ENCODE assay signal across 11 cellular contexts in the genomic region with DNA sequence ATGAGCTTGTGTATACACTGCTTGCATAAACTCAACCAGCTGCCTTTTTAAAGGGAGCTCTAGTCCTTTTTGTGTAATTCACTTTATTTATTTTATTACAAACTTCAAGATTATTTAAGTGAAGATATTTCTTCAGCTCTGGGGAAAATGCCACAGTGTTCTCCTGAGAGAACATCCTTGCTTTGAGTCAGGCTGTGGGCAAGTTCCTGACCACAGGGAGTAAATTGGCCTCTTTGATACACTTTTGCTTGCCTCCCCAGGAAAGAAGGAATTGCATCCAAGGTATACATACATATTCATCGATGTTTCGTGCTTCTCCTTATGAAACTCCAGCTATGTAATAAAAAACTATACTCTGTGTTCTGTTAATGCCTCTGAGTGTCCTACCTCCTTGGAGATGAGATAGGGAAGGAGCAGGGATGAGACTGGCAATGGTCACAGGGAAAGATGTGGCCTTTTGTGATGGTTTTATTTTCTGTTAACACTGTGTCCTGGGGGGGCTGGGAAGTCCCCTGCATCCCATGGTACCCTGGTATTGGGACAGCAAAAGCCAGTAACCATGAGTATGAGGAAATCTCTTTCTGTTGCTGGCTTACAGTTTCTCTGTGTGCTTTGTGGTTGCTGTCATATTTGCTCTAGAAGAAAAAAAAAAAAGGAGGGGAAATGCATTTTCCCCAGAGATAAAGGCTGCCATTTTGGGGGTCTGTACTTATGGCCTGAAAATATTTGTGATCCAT. TPM values are rescaled to one million over a fixed set of nuclear protein-coding genes. Genes with fewer than 3 reads are reported as not detected.
DNase-seq lines count a peak whose midpoint lies in the region; ATAC-seq and TF ChIP-seq lines count a peak whose summit lies in the region.
"Had no signal": no experiment of that assay in that cellular context is flagged by ENCODE, and none has a peak within 500 bp of the region (broad histone marks: within the 10 kb centered on the region; RNA-seq: fewer than 3 reads in every experiment).

No MANE protein-coding gene starts in this region.

- H3K36me3 ChIP-seq in upper lobe of left lung, result peaks cover 31 to 63% (median 49%) of the 10 kb centered on the region in 4 donors

- no peak for TF ChIP-seq EP300 in upper lobe of left lung (IDR thresholded peaks at IDR 0.05)

- 79 to 85% methylated on average over 2 of the region's 2 CpGs for WGBS in upper lobe of left lung, 2 donors

- peak overlapping the region; percentile 69 for H3K27ac Mint-ChIP-seq in activated T-cell treated with anti-CD3 and anti-CD28 coated beads, Interleukin-2, amount 50 U/mL, for 72 hours
- H3K27ac Mint-ChIP-seq in T-cell, result peak overlapping the region; percentile 73 to 85

- CTCF ChIA-PET in T-cell (lab: Charles Lee), result interaction anchor here (0.7 to 3.3 kb wide), 10 partner anchors 9 to 178 kb away, joined by 3 to 29 read pairs (median 6); a partner anchor contains a TSS

- TF ChIP-seq CTCF in upper lobe of left lung (IDR thresholded peaks at IDR 0.05), result no peak

- H3K4me3 ChIP-seq in upper lobe of left lung, result no peak overlapping the region
- H3K4me3 ChIP-seq: psoas muscle had no signal

- no peaks in the 10 kb centered on the region for H3K27me3 ChIP-seq in upper lobe of left lung

- POLR2A ChIA-PET in T-cell (lab: Charles Lee), result interaction anchor here (0.8 to 6.1 kb wide), 14 partner anchors 7 to 93 kb away, joined by 3 to 204 read pairs (median 5); a partner anchor contains a TSS

- H3K27ac ChIP-seq in upper lobe of left lung, result peak overlapping the region in 3 of 4 donors; percentile 2 to 74 (median 72)
- H3K27ac ChIP-seq: psoas muscle had no signal

- peaks cover 65% of the 10 kb centered on the region for H3K4me1 Mint-ChIP-seq in activated T-cell treated with anti-CD3 and anti-CD28 coated beads, Interleukin-2, amount 50 U/mL, for 72 hours (ENCODE audit: low read depth)
- H3K4me1 Mint-ChIP-seq in T-cell, result peaks cover 64 to 98% (median 65%) of the 10 kb centered on the region in 3 donors

- H3K27me3 Mint-ChIP-seq in activated T-cell treated with anti-CD3 and anti-CD28 coated beads, Interleukin-2, amount 50 U/mL, for 72 hours (ENCODE audit: low read depth), result no peaks in the 10 kb centered on the region
- H3K27me3 Mint-ChIP-seq in T-cell, result no peaks in the 10 kb centered on the region
- H3K27me3 Mint-ChIP-seq: dendritic cell treated with granulocyte-macrophage colony-stimulating factor and Interleukin-4, amounts not matched to agents 40 ng/mL and 50 ng/mL, for 4 days had no signal

- TF ChIP-seq POLR2A in upper lobe of left lung (IDR thresholded peaks at IDR 0.05), result peak in 1 of 4 donors; percentile 21

- peaks cover 27 to 64% of the 10 kb centered on the region in 2 donors for H3K36me3 Mint-ChIP-seq in activated T-cell treated with anti-CD3 and anti-CD28 coated beads, Interleukin-2, amount 50 U/mL, for 72 hours (ENCODE audit: insufficient read depth in 2 of 2)
- H3K36me3 Mint-ChIP-seq in T-cell, result peaks cover 59% of the 10 kb centered on the region

- H3K9me3 ChIP-seq in upper lobe of left lung, result no peaks in the 10 kb centered on the region

- H3K4me3 Mint-ChIP-seq in activated T-cell treated with anti-CD3 and anti-CD28 coated beads, Interleukin-2, amount 50 U/mL, for 72 hours, result peak overlapping the region in 1 of 2 donors; percentile 34
- peak overlapping the region in 1 of 3 donors; percentile 61 for H3K4me3 Mint-ChIP-seq in T-cell
- H3K4me3 Mint-ChIP-seq: dendritic cell treated with granulocyte-macrophage colony-stimulating factor and Interleukin-4, amounts not matched to agents 40 ng/mL and 50 ng/mL, for 4 days had no signal

- peak; percentile 29 to 35 for ATAC-seq in activated T-cell treated with anti-CD3 and anti-CD28 coated beads, Interleukin-2, amount 50 U/mL, for 72 hours (replicated peaks in 1 of 2)
- ATAC-seq in T-cell (replicated peaks in 1 of 4) (peak in 3 of 4 experiments; percentile 11 to 43 (median 21)), upper lobe of left lung (ENCODE audit: low FRiP score in 2 of 2) (no peak), HG03521 (IDR thresholded peaks at IDR 0.05; ENCODE audit: unreplicated experiment) (no peak)
- ATAC-seq: psoas muscle had no signal

- no peak for DNase-seq in activated T-cell treated with anti-CD3 and anti-CD28 coated beads, Interleukin-2, amount 50 U/mL, for 72 hours
- no peak for DNase-seq in activated T-cell treated with anti-CD3 and anti-CD28 coated beads for 4 hours
- peak in 6 of 34 experiments; percentile 17 to 57 (median 45) for DNase-seq in T-cell
- DNase-seq in effector CD8-positive, alpha-beta T cell (lab: John Stamatoyannopoulos, UW), result peak; percentile 21
- DNase-seq in upper lobe of left lung, result no peak
- DNase-seq in RPMI8226, result no peak
- DNase-seq in NCI-H748 (lab: John Stamatoyannopoulos, UW; ENCODE audit: unreplicated experiment), result no peak
- DNase-seq: NCI-H526 treated with DMSO at 0.1 percent for 48 hours, psoas muscle had no signal

- H3K4me1 ChIP-seq in upper lobe of left lung, result peaks cover 5 to 34% (median 28%) of the 10 kb centered on the region in 4 donors
- H3K4me1 ChIP-seq: psoas muscle had no signal

- H3K9me3 Mint-ChIP-seq in activated T-cell treated with anti-CD3 and anti-CD28 coated beads, Interleukin-2, amount 50 U/mL, for 72 hours, result peaks cover 5 to 10% of the 10 kb centered on the region in 2 donors
- H3K9me3 Mint-ChIP-seq in T-cell, result peaks cover 0 to 7% (median 2%) of the 10 kb centered on the region in 3 donors
- H3K9me3 Mint-ChIP-seq: dendritic cell treated with granulocyte-macrophage colony-stimulating factor and Interleukin-4, amounts not matched to agents 40 ng/mL and 50 ng/mL, for 4 days had no signal

RNA-seq across cellular contexts. Expression of a gene that starts 15.3 kb away (rescaled TPM):
- 100 to 1,000 TPM; 350 to 510 TPM for total RNA-seq in activated T-cell treated with anti-CD3 and anti-CD28 coated beads, Interleukin-2, amount 50 U/mL, for 72 hours
- total RNA-seq in T-cell (1,000 to 10,000 TPM in 2 of 5 donors, 100 to 1,000 TPM in 3; 109 to 2,994 (median 145) TPM), upper lobe of left lung (10 to 100 TPM; 35.3 to 76.4 (median 52.2) TPM)

Comparison
In these comparisons a context has a peak if more than half of its experiments do, and no peak if none do; other contexts are left out.
1. ATAC-seq: peak in activated T-cell treated with anti-CD3 and anti-CD28 coated beads, Interleukin-2, amount 50 U/mL, for 72 hours (2 of 2) and T-cell (3 of 4); none in upper lobe of left lung (0 of 2) and HG03521 (single experiment).